Comparison of ENCODE assay signal across 8 cellular contexts in genomic region chr2:85561280-85562212, GRCh38. TPM values are rescaled to one million over a fixed set of nuclear protein-coding genes. Genes with fewer than 3 reads are reported as not detected.
DNase-seq lines count a peak whose midpoint lies in the region; ATAC-seq, FAIRE-seq and TF ChIP-seq lines count a peak whose summit lies in the region.

TSS of gene GGCX (minus strand) at chr2:85561493. CDS start at chr2:85561428, 65 bp downstream.

- H3K9me3 Mint-ChIP-seq in WTC11 = no peaks in the 10 kb centered on the region

- no peaks in the 10 kb centered on the region for H3K9me3 ChIP-seq in spleen

- in situ Hi-C loops in GM18951 (cut with MboI; ENCODE audit: low sequenced_read_pairs, unreplicated experiment) = no loop called here

- POLR2A ChIA-PET in WTC11 (lab: Charles Lee) = interaction anchor here (0.6 to 4.1 kb wide), 14 partner anchors 9 to 532 kb away, joined by 3 to 19 read pairs (median 4); partner anchors contain the start of genes C2orf68, MAT2A and SH2D6

- CTCF ChIA-PET in WTC11 (lab: Charles Lee) = interaction anchor here (0.8 to 2.6 kb wide), 8 partner anchors 11 to 143 kb away, joined by 3 to 26 read pairs (median 4); partner anchors contain the start of genes RNF181, SH2D6 and VAMP8

- H3K27me3 ChIP-seq in bronchial epithelial cell (ENCODE audit: control insufficient read depth, insufficient read depth, low read length) = no peaks in the 10 kb centered on the region
- no peaks in the 10 kb centered on the region for H3K27me3 ChIP-seq in spleen (replicated peaks in 1 of 7)

- H3K4me3 ChIP-seq in bronchial epithelial cell (ENCODE audit: low read depth, low read length) = peak within 1 kb of the TSS; percentile 68
- peak within 1 kb of the TSS; percentile 45 to 82 (median 71) for H3K4me3 ChIP-seq in spleen

- H3K36me3 ChIP-seq in bronchial epithelial cell (ENCODE audit: control insufficient read depth, insufficient read depth, low read length) = peaks cover 4% of the 10 kb centered on the region
- peaks cover 0 to 28% (median 7%) of the 10 kb centered on the region in 6 donors for H3K36me3 ChIP-seq in spleen

- peaks cover 6% of the 10 kb centered on the region for H3K4me1 Mint-ChIP-seq in WTC11

- ATAC-seq in HG03175 (IDR thresholded peaks at IDR 0.05; ENCODE audit: unreplicated experiment) = peak; percentile 96
- ATAC-seq in WTC11 = peak; percentile 97

- DNase-seq in AG08395 (ENCODE audit: low spot score) (peak; percentile 94), NCI-H345 (lab: John Stamatoyannopoulos, UW) (peak; percentile 96), WTC11 (ENCODE audit: low spot score) (peak; percentile 98), bronchial epithelial cell (ENCODE audit: low read depth) (peak; percentile 85), inferior parietal cortex (ENCODE audit: extremely low spot score) (peak; percentile 95), spleen (peak; percentile 99)

- peak within 1 kb of the TSS; percentile 98 for H3K27ac Mint-ChIP-seq in WTC11

- H3K36me3 Mint-ChIP-seq in WTC11 = peaks cover 7% of the 10 kb centered on the region

- intact Hi-C loops in spleen (cut with DNase I; ENCODE audit: low total_unique reads) = no loop called here

- peak within 1 kb of the TSS; percentile 79 to 94 (median 90) for H3K27ac ChIP-seq in spleen

- H3K4me1 ChIP-seq in spleen = peaks cover 7 to 51% (median 29%) of the 10 kb centered on the region in 6 donors

- TF ChIP-seq CTCF in WTC11 (IDR thresholded peaks at IDR 0.05) (no peak), bronchial epithelial cell (IDR thresholded peaks at IDR 0.05; ENCODE audit: insufficient read depth, low read length, severe bottlenecking) (peak; percentile 15), spleen (IDR thresholded peaks at IDR 0.05 in 8 of 11, conservative IDR thresholded peaks at IDR 0.05 in 3 of 11) (peak in 8 of 11 experiments; percentile 8 to 60 (median 46))

- peak within 1 kb of the TSS; percentile 94 for H3K4me3 Mint-ChIP-seq in WTC11

- 3 to 9% (median 4%) methylated on average over 27 to 64 of the region's 64 CpGs for WGBS in spleen, 5 donors

- no peak for FAIRE-seq in bronchial epithelial cell (lab: Jason Lieb, UNC)

- TF ChIP-seq POLR2A in GM18951 (IDR thresholded peaks at IDR 0.05; ENCODE audit: extremely low read depth, insufficient read depth, insufficient read length) (peak; percentile 95), spleen (IDR thresholded peaks at IDR 0.05) (peak in 2 of 3 donors; percentile 59 to 84)

- peaks cover 8% of the 10 kb centered on the region for H3K27me3 Mint-ChIP-seq in WTC11 (ENCODE audit: low read depth)

TF ChIP-seq in WTC11, 78 proteins besides CTCF, POLR2A, EP300 and RAD21 (continues in another document):
- TF ChIP-seq CREM (CRISPR knock-in tag; IDR thresholded peaks at IDR 0.05) = peak; percentile 90; the same call in 1 of the 2 replicates
- TF ChIP-seq USF1 (CRISPR knock-in tag; IDR thresholded peaks at IDR 0.05) = peak; percentile 45; the same call in 1 of the 2 replicates
- TF ChIP-seq ZNF232 (CRISPR knock-in tag; IDR thresholded peaks at IDR 0.05) = no peak
- TF ChIP-seq IRF2 (CRISPR knock-in tag; IDR thresholded peaks at IDR 0.05; ENCODE audit: borderline replicate concordance, low read depth) = no peak
- TF ChIP-seq KAT7 (CRISPR knock-in tag; IDR thresholded peaks at IDR 0.05; ENCODE audit: borderline replicate concordance) = peak; percentile 38; the same call in 1 of the 2 replicates
- TF ChIP-seq PRDM15 (CRISPR knock-in tag; IDR thresholded peaks at IDR 0.05) = no peak
- no peak for TF ChIP-seq ZBTB21 (CRISPR knock-in tag; IDR thresholded peaks at IDR 0.05; ENCODE audit: borderline replicate concordance)
- TF ChIP-seq FOXK1 (CRISPR knock-in tag; IDR thresholded peaks at IDR 0.05) = peak; percentile 85
- TF ChIP-seq ETV6 (CRISPR knock-in tag; IDR thresholded peaks at IDR 0.05) = peak; percentile 94
- 0 out of 2 replicates have a peak, but pooled peaks have one; percentile 16 for TF ChIP-seq ZNF263 (CRISPR knock-in tag; IDR thresholded peaks at IDR 0.05; ENCODE audit: low read depth)
- no peak for TF ChIP-seq ZNF532 (CRISPR knock-in tag; IDR thresholded peaks at IDR 0.05; ENCODE audit: borderline replicate concordance)
- TF ChIP-seq SOX15 (CRISPR knock-in tag; IDR thresholded peaks at IDR 0.05) = no peak
- TF ChIP-seq SP1 (CRISPR knock-in tag; conservative IDR thresholded peaks at IDR 0.05) = peak; percentile 87
- peak; percentile 67; the same call in 1 of the 2 replicates for TF ChIP-seq MAX (CRISPR knock-in tag; IDR thresholded peaks at IDR 0.05)
- TF ChIP-seq NFYB (CRISPR knock-in tag; conservative IDR thresholded peaks at IDR 0.05; ENCODE audit: low read depth) = no peak
- TF ChIP-seq TEAD1 (CRISPR knock-in tag; IDR thresholded peaks at IDR 0.05) = peak; percentile 72
- TF ChIP-seq ZNF121 (CRISPR knock-in tag; IDR thresholded peaks at IDR 0.05) = no peak
- 0 out of 2 replicates have a peak, but pooled peaks have one; percentile 47 for TF ChIP-seq IRF1 (CRISPR knock-in tag; IDR thresholded peaks at IDR 0.05)

RNA-seq across cellular contexts. Expression of gene GGCX, which starts in this region (rescaled TPM):
- total RNA-seq in WTC11 (2021) = 40.9 to 42.9 TPM (median 41.4 TPM) in 3 replicates
- total RNA-seq in bronchial epithelial cell = 27.9 and 33.0 TPM in 2 replicates
- 10 to 100 TPM; 25.6 to 42.1 (median 31.9) TPM for total RNA-seq in spleen
- polyA plus RNA-seq in spleen = 10 to 100 TPM; 11.0 to 15.7 (median 15.0) TPM

Comparison
In these comparisons a context has a peak if more than half of its experiments do, and no peak if none do; other contexts are left out.
1. Peak in every context shown above with its lines: DNase-seq, ATAC-seq, H3K4me3 ChIP-seq and H3K27ac ChIP-seq.